8 cellular contexts compared by ENCODE assay signal in genomic region chr6:14117158-14118090, GRCh38. TPM values are rescaled to one million over a fixed set of nuclear protein-coding genes. Genes with fewer than 3 reads are reported as not detected.
DNase-seq lines count a peak whose midpoint lies in the region; ATAC-seq and TF ChIP-seq lines count a peak whose summit lies in the region.

CD83 (plus strand) TSS chr6:14117772; CDS start chr6:14117812, 40 bp downstream.

- H3K4me2 ChIP-seq in osteoblast (ENCODE audit: insufficient read depth, low read length), result peak within 1 kb of the TSS; percentile 83

- DNase-seq in Caki2 (ENCODE audit: low read depth), result peak; percentile 67
- DNase-seq in HT-29 (ENCODE audit: low spot score), result peak; percentile 55
- DNase-seq in SJCRH30, result peak; percentile 53 to 64
- DNase-seq in activated gamma-delta T cell treated with Interleukin-2 at 50 U/mL for 16 hours, result peak; percentile 77
- peak; percentile 55 for DNase-seq in globus pallidus (ENCODE audit: low spot score)
- peak; percentile 94 for DNase-seq in osteoblast (ENCODE audit: insufficient read length, low spot score, missing footprints)

- H3K36me3 ChIP-seq in SJCRH30 (no peaks in the 10 kb centered on the region), osteoblast (ENCODE audit: insufficient read depth, low read length) (no peaks in the 10 kb centered on the region), thymus (ENCODE audit: control insufficient read depth, insufficient read depth) (no peaks in the 10 kb centered on the region)

- ATAC-seq in GM19455 (IDR thresholded peaks at IDR 0.05; ENCODE audit: unreplicated experiment), result peak; percentile 68

- no peaks in the 10 kb centered on the region for H4K20me1 ChIP-seq in osteoblast (ENCODE audit: insufficient read depth, low read length)

- H3K4me3 ChIP-seq in SJCRH30, result peak within 1 kb of the TSS; percentile 69
- peak within 1 kb of the TSS; percentile 73 for H3K4me3 ChIP-seq in osteoblast (ENCODE audit: insufficient read depth, low read length)
- H3K4me3 ChIP-seq in thymus (ENCODE audit: low read length), result peak within 1 kb of the TSS; percentile 68

- no peaks in the 10 kb centered on the region for H3K27me3 ChIP-seq in SJCRH30
- no peaks in the 10 kb centered on the region for H3K27me3 ChIP-seq in osteoblast (ENCODE audit: insufficient read depth, low read length)
- no peaks in the 10 kb centered on the region for H3K27me3 ChIP-seq in thymus (ENCODE audit: control insufficient read depth, insufficient read depth)

- no peak for TF ChIP-seq CTCF in osteoblast (IDR thresholded peaks at IDR 0.05; ENCODE audit: extremely low read depth, low read depth, low read length)

- no peaks in the 10 kb centered on the region for H3K9me3 ChIP-seq in SJCRH30 (replicated peaks)
- H3K9me3 ChIP-seq in osteoblast (ENCODE audit: low read depth, low read length), result no peaks in the 10 kb centered on the region
- no peaks in the 10 kb centered on the region for H3K9me3 ChIP-seq in thymus (ENCODE audit: control insufficient read depth)

- 2% methylated on average over 106 of the region's 106 CpGs for WGBS in thymus

- H2AFZ ChIP-seq in osteoblast (ENCODE audit: low read length), result peak within 1 kb of the TSS; percentile 95

- H3K27ac ChIP-seq in SJCRH30 (no peak within 1 kb of the TSS), osteoblast (ENCODE audit: low read depth, low read length) (no peak within 1 kb of the TSS), thymus (ENCODE audit: low read depth) (peak within 1 kb of the TSS; percentile 72)

- in situ Hi-C loops in Caki2 (cut with HindIII; ENCODE audit: low pct_unique_long_range_greater_than_20kb, low sequenced_read_pairs), result no loop called here

- no peaks in the 10 kb centered on the region for H3K4me1 ChIP-seq in SJCRH30
- peaks cover 3% of the 10 kb centered on the region for H3K4me1 ChIP-seq in osteoblast (ENCODE audit: insufficient read depth, low read length)
- H3K4me1 ChIP-seq in thymus (ENCODE audit: control insufficient read depth, insufficient read depth, low read length), result peaks cover 3% of the 10 kb centered on the region

- no peaks in the 10 kb centered on the region for H3K79me2 ChIP-seq in osteoblast (ENCODE audit: insufficient read depth, low read length)

RNA-seq across cellular contexts. Expression of gene CD83, which starts in this region (rescaled TPM):
- 10.5 and 16.7 TPM in 2 replicates for total RNA-seq in Caki2 (2014; rRNA removed; shearing (Covaris generic); ENCODE audit: low replicate concordance)
- 0.73 and 0.99 TPM in 2 replicates for total RNA-seq in HT-29 (2014; rRNA removed; shearing (Covaris generic))
- total RNA-seq in SJCRH30 (2014; rRNA removed; shearing (Covaris generic)), result 13.2 and 15.0 TPM in 2 replicates
- 1.4 and 1.5 TPM in 2 replicates for total RNA-seq in osteoblast
- 21.6 TPM for polyA plus RNA-seq in thymus

Comparison
In these comparisons a context has a peak if more than half of its experiments do, and no peak if none do; other contexts are left out.
1. Peak in DNase-seq in HT-29; RNA of the gene not detected or under 1 TPM.